In the genomic region with DNA sequence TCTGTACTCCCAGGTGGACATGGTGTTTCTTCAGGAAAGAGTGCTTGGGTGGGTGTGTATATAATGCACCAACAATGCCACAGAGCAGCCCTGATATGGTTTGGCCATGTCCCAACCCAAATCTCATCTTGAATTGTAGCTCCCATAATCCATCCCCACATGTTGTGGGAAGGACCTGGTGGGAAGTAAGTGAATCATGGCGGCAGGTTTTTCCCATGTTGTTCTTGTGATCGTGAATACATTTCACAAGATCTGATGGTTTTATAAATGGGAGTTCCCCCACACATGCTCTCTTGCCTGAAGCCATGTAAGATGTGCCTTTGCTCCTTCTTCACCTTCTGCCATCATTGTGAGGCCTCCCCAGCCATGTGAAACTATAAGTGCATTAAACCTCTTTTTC, we compare ENCODE assay signal across 16 cellular contexts.
DNase-seq lines count a peak whose midpoint lies in the region; ATAC-seq lines count a peak whose summit lies in the region.
"Had no signal": no experiment of that assay in that cellular context is flagged by ENCODE, and none has a peak within 500 bp of the region (broad histone marks: within the 10 kb centered on the region; RNA-seq: fewer than 3 reads in every experiment).

No MANE protein-coding gene starts in this region.

- no peak for ATAC-seq in Right ventricle myocardium inferior
- ATAC-seq: naive thymus-derived CD8-positive, alpha-beta T cell had no signal

- intact Hi-C loops in Right ventricle myocardium inferior (cut with DNase I), result no loop called here

- H3K27ac ChIP-seq in angular gyrus (ENCODE audit: low read depth, low read length) (peak overlapping the region; percentile 50), temporal lobe (ENCODE audit: low read depth, low read length) (peak overlapping the region; percentile 30)
- H3K27ac ChIP-seq: VCaP had no signal

- DNase-seq in HT1080 (ENCODE audit: low read depth), result peak; percentile 69
- peak; percentile 51 for DNase-seq in iris pigment epithelial cell (ENCODE audit: low read depth)
- no peak for DNase-seq in activated effector memory CD4-positive, alpha-beta T cell treated with anti-CD3 and anti-CD28 coated beads, Interleukin-2, amount 50 U/mL, for 16 hours
- DNase-seq in NCI-H526 (lab: John Stamatoyannopoulos, UW), result no peak
- DNase-seq in Right ventricle myocardium inferior (ENCODE audit: missing footprints), result no peak
- DNase-seq: activated CD8-positive, alpha-beta memory T cell treated with anti-CD3 and anti-CD28 coated beads, Interleukin-2, amount 50 U/mL, for 48 hours; activated naive CD8-positive, alpha-beta T cell treated with anti-CD3 and anti-CD28 coated beads, Interleukin-2, amount 10 ng/mL, durations not matched to agents 7 days and 5 days; cortex of kidney; foreskin melanocyte; kidney; naive thymus-derived CD8-positive, alpha-beta T cell; NCI-H1436 treated with DMSO at 0.1 percent for 48 hours; NCI-H526 treated with DMSO at 0.1 percent for 48 hours had no signal

Comparison
In these comparisons a context has a peak if more than half of its experiments do, and no peak if none do; other contexts are left out.
1. DNase-seq: peak in HT1080 (single experiment) and iris pigment epithelial cell (single experiment); none in activated effector memory CD4-positive, alpha-beta T cell treated with anti-CD3 and anti-CD28 coated beads, Interleukin-2, amount 50 U/mL, for 16 hours (single experiment), NCI-H526 (0 of 2) and Right ventricle myocardium inferior (single experiment).